ENCODE assay signal across 14 cellular contexts in genomic region chr19:46606681-46607440, GRCh38. TPM values are rescaled to one million over a fixed set of nuclear protein-coding genes. Genes with fewer than 3 reads are reported as not detected.
DNase-seq lines count a peak whose midpoint lies in the region; ATAC-seq and TF ChIP-seq lines count a peak whose summit lies in the region.
"Had no signal": no experiment of that assay in that cellular context is flagged by ENCODE, and none has a peak within 500 bp of the region (broad histone marks: within the 10 kb centered on the region; RNA-seq: fewer than 3 reads in every experiment).

No MANE protein-coding gene starts in this region.

- no peak overlapping the region for H2AK9ac ChIP-seq in IMR-90 (replicated peaks; ENCODE audit: low read depth, low read length, poor library complexity)

- H3K36me3 ChIP-seq in IMR-90 (ENCODE audit: control insufficient read depth, insufficient read depth, low read length) (peaks cover 55% of the 10 kb centered on the region), ovary (no peaks in the 10 kb centered on the region)

- TF ChIP-seq RAD21 in IMR-90 (IDR thresholded peaks at IDR 0.05; ENCODE audit: low read length) = no peak

- no peak overlapping the region for H3K56ac ChIP-seq in IMR-90 (ENCODE audit: extremely low read depth, insufficient read depth, low read length)

- TF ChIP-seq POLR2A in IMR-90 (IDR thresholded peaks at IDR 0.05; ENCODE audit: low read depth, low read length) (no peak), ovary (IDR thresholded peaks at IDR 0.05) (no peak)

- H3K18ac ChIP-seq in IMR-90 (ENCODE audit: low read depth, low read length) = no peak overlapping the region

- no peak for TF ChIP-seq CTCF in CD4-positive, alpha-beta T cell (IDR thresholded peaks at IDR 0.05)
- TF ChIP-seq CTCF in IMR-90 (conservative IDR thresholded peaks at IDR 0.05; ENCODE audit: low read depth, low read length) (no peak), epithelial cell of esophagus (IDR thresholded peaks at IDR 0.05; ENCODE audit: insufficient read depth, low read depth, low read length, missing control alignments) (no peak), ovary (IDR thresholded peaks at IDR 0.05) (no peak), osteocyte (IDR thresholded peaks at IDR 0.05) (no peak)

- no peaks in the 10 kb centered on the region for H3K27me3 Mint-ChIP-seq in CD4-positive, alpha-beta T cell
- no peaks in the 10 kb centered on the region for H3K27me3 Mint-ChIP-seq in osteocyte (ENCODE audit: unreplicated experiment)

- H3K9me3 ChIP-seq in CD4-positive, alpha-beta T cell (ENCODE audit: control insufficient read depth, low read length) = no peaks in the 10 kb centered on the region
- H3K9me3 ChIP-seq in IMR-90 (ENCODE audit: control insufficient read depth, insufficient read depth, low read length) = no peaks in the 10 kb centered on the region
- H3K9me3 ChIP-seq in ovary = no peaks in the 10 kb centered on the region
- H3K9me3 ChIP-seq: psoas muscle had no signal

- BruUV-seq in IMR-90 (replicated peaks; lab: Mats Ljungman, UMichigan) = no TSS peak

- no peak overlapping the region for H3K27ac ChIP-seq in CD4-positive, alpha-beta T cell (ENCODE audit: low read depth, low read length)
- H3K27ac ChIP-seq in IMR-90 (ENCODE audit: insufficient read depth, low read length) = no peak overlapping the region
- no peak overlapping the region for H3K27ac ChIP-seq in ovary
- H3K27ac ChIP-seq: psoas muscle had no signal

- CTCF ChIA-PET in CD4-positive, alpha-beta T cell (lab: Charles Lee) = interaction anchor here (1.8 kb wide), 1 partner anchor 55 kb away, joined by 5 read pairs; no protein-coding TSS in a partner anchor
- CTCF ChIA-PET in IMR-90 (lab: Yijun Ruan, JAX) = no interaction called here

- H3K14ac ChIP-seq in IMR-90 (replicated peaks; ENCODE audit: low read depth, low read length) = no peak overlapping the region

- H2BK120ac ChIP-seq in IMR-90 (ENCODE audit: low read depth, low read length) = no peak overlapping the region

- H3K4me2 ChIP-seq in IMR-90 (ENCODE audit: low read depth, low read length) = no peak overlapping the region

- DNase-seq in CD4-positive, alpha-beta T cell = no peak
- DNase-seq in IMR-90 = no peak
- peak; percentile 42 for DNase-seq in epithelial cell of esophagus (ENCODE audit: low read depth)
- DNase-seq in ovary = peak in 3 of 5 donors; percentile 4 to 28 (median 13)
- DNase-seq in kidney tubule cell (ENCODE audit: low spot score) = no peak
- DNase-seq in osteocyte (ENCODE audit: extremely low spot score, unreplicated experiment) = no peak
- no peak for DNase-seq in SK-N-DZ (ENCODE audit: low spot score)
- DNase-seq: NCI-H1436 treated with DMSO at 0.1 percent for 48 hours, NCI-H510A had no signal

- peak overlapping the region; percentile 35 for H3K4me3 Mint-ChIP-seq in CD4-positive, alpha-beta T cell
- no peak overlapping the region for H3K4me3 Mint-ChIP-seq in osteocyte (ENCODE audit: unreplicated experiment)
- H3K4me3 Mint-ChIP-seq: mesothelial cell of epicardium had no signal

- H3K9me1 ChIP-seq in IMR-90 (ENCODE audit: insufficient read depth, low read length) = peaks cover 10% of the 10 kb centered on the region; the same call in 1 of the 2 replicates

- H3K36me3 Mint-ChIP-seq in CD4-positive, alpha-beta T cell (ENCODE audit: low read depth) = peaks cover 71% of the 10 kb centered on the region
- H3K36me3 Mint-ChIP-seq in osteocyte (ENCODE audit: unreplicated experiment) = peaks cover 26% of the 10 kb centered on the region

- H4K20me1 ChIP-seq in IMR-90 (ENCODE audit: insufficient read depth, low read length) = peaks cover 70% of the 10 kb centered on the region

- H4K8ac ChIP-seq in IMR-90 (ENCODE audit: low read depth in 2 of 2, low read length in 2 of 2) = no peak overlapping the region

- in situ Hi-C loops in IMR-90 (cut with MboI; ENCODE audit: low sequenced_read_pairs) = no loop called here

- H3K27ac Mint-ChIP-seq in CD4-positive, alpha-beta T cell = peak overlapping the region; percentile 25
- H3K27ac Mint-ChIP-seq in osteocyte (ENCODE audit: unreplicated experiment) = no peak overlapping the region
- H3K27ac Mint-ChIP-seq: mesothelial cell of epicardium had no signal

- no peak overlapping the region for H3K23ac ChIP-seq in IMR-90 (ENCODE audit: low read depth, low read length)

- H3K4me3 ChIP-seq in IMR-90 (ENCODE audit: insufficient read depth, low read depth, low read length) = no peak overlapping the region
- no peak overlapping the region for H3K4me3 ChIP-seq in epithelial cell of esophagus (ENCODE audit: low read length)
- H3K4me3 ChIP-seq in ovary = no peak overlapping the region
- H3K4me3 ChIP-seq: psoas muscle had no signal

- peak overlapping the region; percentile 10 for H2AFZ ChIP-seq in IMR-90 (replicated peaks; ENCODE audit: low read length, poor library complexity)

- no peak overlapping the region for H4K5ac ChIP-seq in IMR-90 (ENCODE audit: low read depth, low read length)

- H3K4me1 ChIP-seq in IMR-90 (ENCODE audit: control insufficient read depth, insufficient read depth, low read length) (peaks cover 15% of the 10 kb centered on the region), ovary (ENCODE audit: insufficient read depth) (peaks cover 10% of the 10 kb centered on the region)

- POLR2A ChIA-PET in CD4-positive, alpha-beta T cell (lab: Charles Lee) = interaction anchor here (1.3 kb wide), 1 partner anchor 54 kb away, joined by 4 read pairs; the partner anchor contains the start of gene DACT3
- POLR2A ChIA-PET in IMR-90 (lab: Charles Lee; ENCODE audit: unreplicated experiment) = no interaction called here

- no peak overlapping the region for H3K9ac ChIP-seq in IMR-90 (ENCODE audit: low read depth, low read length)

- H3K9me3 Mint-ChIP-seq in CD4-positive, alpha-beta T cell = no peaks in the 10 kb centered on the region
- no peaks in the 10 kb centered on the region for H3K9me3 Mint-ChIP-seq in osteocyte (ENCODE audit: unreplicated experiment)
- H3K9me3 Mint-ChIP-seq: mesothelial cell of epicardium had no signal

- dilution Hi-C loops in IMR-90 (cut with HindIII; ENCODE audit: low sequenced_read_pairs, unreplicated experiment) = no loop called here

- no peak for TF ChIP-seq EP300 in ovary (IDR thresholded peaks at IDR 0.05)

- no peak overlapping the region for H2BK15ac ChIP-seq in IMR-90 (ENCODE audit: low read depth, low read length)

- intact Hi-C loops in CD4-positive, alpha-beta T cell (cut with DNase I, micrococcal nuclease) = loop anchor here in 1 of 2 experiments (10.0 kb wide), 2 partner anchors 428 to 668 kb away; partner anchors contain the start of gene INAFM1
- intact Hi-C loops in IMR-90 (cut with micrococcal nuclease) (no loop called here), ovary (cut with DNase I) (loop anchor here in 1 of 4 donors (10.0 kb wide), 2 partner anchors 58 to 138 kb away; partner anchors contain the start of genes DACT3, FKRP and STRN4)

- H3K4ac ChIP-seq in IMR-90 (ENCODE audit: low read depth, low read length) = no peak overlapping the region

- no peak overlapping the region for H2BK20ac ChIP-seq in IMR-90 (ENCODE audit: low read depth, low read length)

- ATAC-seq in CD4-positive, alpha-beta T cell (ENCODE audit: poor library complexity) = no peak
- ATAC-seq in IMR-90 (ENCODE audit: low read depth) = no peak
- ATAC-seq: Panc1, psoas muscle had no signal

- no peaks in the 10 kb centered on the region for H3K27me3 ChIP-seq in CD4-positive, alpha-beta T cell (ENCODE audit: control insufficient read depth, insufficient read depth, low read length)
- H3K27me3 ChIP-seq in IMR-90 (ENCODE audit: control insufficient read depth, insufficient read depth, low read length) (no peaks in the 10 kb centered on the region), ovary (no peaks in the 10 kb centered on the region)

- H2AK5ac ChIP-seq in IMR-90 (ENCODE audit: low read depth, low read length) = no peak overlapping the region

- WGBS in IMR-90 (ENCODE audit: extremely low coverage in 2 of 2, insufficient read length in 1 of 2), 2 experiments = 100% methylated on average over 4 of the region's 12 CpGs; no CpG with 5 or more reads in 1 of the 2 experiments
- 84 to 85% (median 84%) methylated on average over 12 of the region's 12 CpGs for WGBS in ovary, 3 donors

- peaks cover 77% of the 10 kb centered on the region for H3K4me1 Mint-ChIP-seq in CD4-positive, alpha-beta T cell (ENCODE audit: low read depth)
- H3K4me1 Mint-ChIP-seq in osteocyte (ENCODE audit: unreplicated experiment) = peaks cover 30% of the 10 kb centered on the region

- H4K91ac ChIP-seq in IMR-90 (ENCODE audit: insufficient read depth, low read depth, low read length) = no peak overlapping the region

- H3K79me1 ChIP-seq in IMR-90 (ENCODE audit: low read depth in 1 of 2, low read length in 2 of 2) = peaks cover 3 to 72% of the 10 kb centered on the region in 2 experiments; a peak in 3 of 4 replicates

- no peak overlapping the region for H2BK5ac ChIP-seq in IMR-90 (ENCODE audit: low read depth, low read length, poor library complexity, severe bottlenecking)

RNA-seq across cellular contexts. Expression of gene CALM3, which starts 5.7 kb away (rescaled TPM):
- total RNA-seq in CD4-positive, alpha-beta T cell = 100 to 1,000 TPM; 169 to 173 TPM
- total RNA-seq in IMR-90 (2012; rRNA removed) (91.6 and 197 TPM in 2 replicates), ovary (100 to 1,000 TPM in 5 of 7 donors, 10 to 100 TPM in 2; 80.5 to 312 (median 225) TPM), osteocyte (167 and 168 TPM in 2 replicates)
- polyA plus RNA-seq in IMR-90 (2012; rRNA removed) (467 and 501 TPM in 2 replicates), ovary (100 to 1,000 TPM; 191 to 646 TPM)
- polyA plus RNA-seq in IMR-90 (2012; cell fraction: cytosol; rRNA removed) = 414 and 485 TPM in 2 replicates
- 233 and 354 TPM in 2 replicates for polyA plus RNA-seq in IMR-90 (2012; cell fraction: nucleus; rRNA removed; ENCODE audit: low replicate concordance)
- 185 and 254 TPM in 2 replicates for polyA plus RNA-seq in SK-N-DZ (2014; cell fraction: cytosol; rRNA removed)
- polyA plus RNA-seq in SK-N-DZ (2014; cell fraction: nucleus; rRNA removed) = 86.7 and 103 TPM in 2 replicates

RNA-seq across cellular contexts. Expression of gene PTGIR, which starts 18.0 kb away (rescaled TPM):
- under 1 TPM; 0.87 to 0.96 TPM for total RNA-seq in CD4-positive, alpha-beta T cell
- total RNA-seq in IMR-90 (2012; rRNA removed) = 0.54 and 0.56 TPM in 2 replicates
- 4.9 and 5.3 TPM in 2 replicates for polyA plus RNA-seq in IMR-90 (2012; rRNA removed)
- 2.8 and 7.8 TPM in 2 replicates for polyA plus RNA-seq in IMR-90 (2012; cell fraction: cytosol; rRNA removed)
- polyA plus RNA-seq in IMR-90 (2012; cell fraction: nucleus; rRNA removed; ENCODE audit: low replicate concordance) = 18.1 and 39.4 TPM in 2 replicates
- total RNA-seq in ovary = 1 to 10 TPM in 3 of 7 donors, under 1 TPM in 4; 0.24 to 1.5 (median 0.71) TPM
- polyA plus RNA-seq in ovary = 1 to 10 TPM in 1 of 2 donors, under 1 TPM in 1; 0.55 to 1.8 TPM
- 0.31 and 0.38 TPM in 2 replicates for total RNA-seq in osteocyte
- polyA plus RNA-seq in SK-N-DZ (2014; cell fraction: cytosol; rRNA removed) = 0.15 and 0.72 TPM in 2 replicates
- 0.50 and 0.57 TPM in 2 replicates for polyA plus RNA-seq in SK-N-DZ (2014; cell fraction: nucleus; rRNA removed)

RNA-seq across cellular contexts. Expression of gene GNG8, which starts 29.1 kb away (rescaled TPM):
- not detected for total RNA-seq in CD4-positive, alpha-beta T cell
- total RNA-seq in IMR-90 (2012; rRNA removed) = not detected in 2 replicates
- polyA plus RNA-seq in IMR-90 (2012; rRNA removed) = not detected in 2 replicates
- polyA plus RNA-seq in IMR-90 (2012; cell fraction: cytosol; rRNA removed) = not detected in 2 replicates
- not detected in 2 replicates for polyA plus RNA-seq in IMR-90 (2012; cell fraction: nucleus; rRNA removed; ENCODE audit: low replicate concordance)
- total RNA-seq in ovary = not detected
- polyA plus RNA-seq in ovary = not detected
- not detected in 2 replicates for total RNA-seq in osteocyte
- polyA plus RNA-seq in SK-N-DZ (2014; cell fraction: cytosol; rRNA removed) = not detected in 2 replicates
- polyA plus RNA-seq in SK-N-DZ (2014; cell fraction: nucleus; rRNA removed) = not detected in 2 replicates
- total RNA-seq: Daoy, fibroblast of lung, psoas muscle had no signal
- polyA plus RNA-seq: fibroblast of lung, psoas muscle had no signal

RNA-seq across cellular contexts. Expression of gene DACT3, which starts 54.1 kb away (rescaled TPM):
- under 1 TPM; 0.11 TPM for total RNA-seq in CD4-positive, alpha-beta T cell
- total RNA-seq in IMR-90 (2012; rRNA removed) (1.6 and 1.9 TPM in 2 replicates), ovary (10 to 100 TPM in 6 of 7 donors, 1 to 10 TPM in 1; 7.6 to 56.5 (median 20.8) TPM), osteocyte (11.2 and 11.5 TPM in 2 replicates)
- polyA plus RNA-seq in IMR-90 (2012; rRNA removed) (4.9 and 5.7 TPM in 2 replicates), ovary (10 to 100 TPM; 15.2 to 51.3 TPM)
- polyA plus RNA-seq in IMR-90 (2012; cell fraction: cytosol; rRNA removed) = 3.0 and 6.6 TPM in 2 replicates
- polyA plus RNA-seq in IMR-90 (2012; cell fraction: nucleus; rRNA removed; ENCODE audit: low replicate concordance) = 6.5 and 7.5 TPM in 2 replicates
- polyA plus RNA-seq in SK-N-DZ (2014; cell fraction: cytosol; rRNA removed) = 3.1 and 6.6 TPM in 2 replicates
- polyA plus RNA-seq in SK-N-DZ (2014; cell fraction: nucleus; rRNA removed) = 3.2 and 5.7 TPM in 2 replicates

Comparison
In these comparisons a context has a peak if more than half of its experiments do, and no peak if none do; other contexts are left out.
1. DNase-seq: peak in epithelial cell of esophagus (single experiment) and ovary (3 of 5); none in CD4-positive, alpha-beta T cell (0 of 10), IMR-90 (single experiment), kidney tubule cell (single experiment), osteocyte (single experiment) and SK-N-DZ (single experiment).